9 cellular contexts compared by ENCODE assay signal in genomic region chr22:37266581-37267127, GRCh38. TPM values are rescaled to one million over a fixed set of nuclear protein-coding genes. Genes with fewer than 3 reads are reported as not detected.
DNase-seq lines count a peak whose midpoint lies in the region; ATAC-seq and TF ChIP-seq lines count a peak whose summit lies in the region.
"Had no signal": no experiment of that assay in that cellular context is flagged by ENCODE, and none has a peak within 500 bp of the region (broad histone marks: within the 10 kb centered on the region; RNA-seq: fewer than 3 reads in every experiment).

No MANE protein-coding gene starts in this region.

- DNase-seq in T-helper 2 cell treated with Interferon-gamma antibody and Interleukin-4, amounts not matched to agents 5 μg/mL and 100 μg/mL, for 36 hours (ENCODE audit: low spot score) = no peak
- no peak for DNase-seq in T-helper 2 cell
- DNase-seq in T-helper 17 cell = no peak
- no peak for DNase-seq in foreskin fibroblast
- DNase-seq in stimulated activated naive B cell treated with anti-CD40 and anti-IgM and Interleukin-4, amounts not matched to agents 10 μg/mL and 1 μg/mL and 100 μg/mL, for 72 hours = no peak
- DNase-seq in NCI-H1048 (lab: John Stamatoyannopoulos, UW) = no peak
- DNase-seq in left colon = no peak
- DNase-seq in HK-2 (ENCODE audit: unreplicated experiment) = no peak
- DNase-seq: NCI-H2029 had no signal

- peaks cover 7% of the 10 kb centered on the region for H3K36me3 Mint-ChIP-seq in T-helper 2 cell treated with Interferon-gamma antibody and Interleukin-4, amounts not matched to agents 5 μg/mL and 100 μg/mL, for 36 hours (ENCODE audit: low read depth)
- no peaks in the 10 kb centered on the region for H3K36me3 Mint-ChIP-seq in T-helper 17 cell (ENCODE audit: low read depth)
- peaks cover 0 to 4% of the 10 kb centered on the region in 2 donors for H3K36me3 Mint-ChIP-seq in stimulated activated naive B cell treated with anti-CD40 and anti-IgM and Interleukin-4, amounts not matched to agents 10 μg/mL and 1 μg/mL and 100 μg/mL, for 72 hours

- peak overlapping the region; percentile 68 for H3K4me3 Mint-ChIP-seq in T-helper 2 cell treated with Interferon-gamma antibody and Interleukin-4, amounts not matched to agents 5 μg/mL and 100 μg/mL, for 36 hours
- peak overlapping the region; percentile 88 for H3K4me3 Mint-ChIP-seq in T-helper 17 cell
- H3K4me3 Mint-ChIP-seq in stimulated activated naive B cell treated with anti-CD40 and anti-IgM and Interleukin-4, amounts not matched to agents 10 μg/mL and 1 μg/mL and 100 μg/mL, for 72 hours = peak overlapping the region; percentile 91 to 94

- peaks cover 4% of the 10 kb centered on the region for H3K27me3 Mint-ChIP-seq in T-helper 2 cell treated with Interferon-gamma antibody and Interleukin-4, amounts not matched to agents 5 μg/mL and 100 μg/mL, for 36 hours (ENCODE audit: low read depth)
- H3K27me3 Mint-ChIP-seq in T-helper 17 cell = no peaks in the 10 kb centered on the region
- H3K27me3 Mint-ChIP-seq in stimulated activated naive B cell treated with anti-CD40 and anti-IgM and Interleukin-4, amounts not matched to agents 10 μg/mL and 1 μg/mL and 100 μg/mL, for 72 hours = peaks cover 0 to 7% of the 10 kb centered on the region in 2 donors

- intact Hi-C loops in left colon (cut with DNase I, micrococcal nuclease) = no loop called here

- H3K9me3 ChIP-seq in T-helper 17 cell (ENCODE audit: control insufficient read depth, low read length, poor library complexity, severe bottlenecking) = no peaks in the 10 kb centered on the region

- peaks cover 17% of the 10 kb centered on the region for H3K9me3 Mint-ChIP-seq in T-helper 2 cell treated with Interferon-gamma antibody and Interleukin-4, amounts not matched to agents 5 μg/mL and 100 μg/mL, for 36 hours
- peaks cover 0 to 4% of the 10 kb centered on the region in 2 donors for H3K9me3 Mint-ChIP-seq in stimulated activated naive B cell treated with anti-CD40 and anti-IgM and Interleukin-4, amounts not matched to agents 10 μg/mL and 1 μg/mL and 100 μg/mL, for 72 hours

- peaks cover 33% of the 10 kb centered on the region for H3K4me1 Mint-ChIP-seq in T-helper 2 cell treated with Interferon-gamma antibody and Interleukin-4, amounts not matched to agents 5 μg/mL and 100 μg/mL, for 36 hours (ENCODE audit: low read depth)
- peaks cover 28% of the 10 kb centered on the region for H3K4me1 Mint-ChIP-seq in T-helper 17 cell
- peaks cover 26 to 38% of the 10 kb centered on the region in 2 donors for H3K4me1 Mint-ChIP-seq in stimulated activated naive B cell treated with anti-CD40 and anti-IgM and Interleukin-4, amounts not matched to agents 10 μg/mL and 1 μg/mL and 100 μg/mL, for 72 hours

- peak; percentile 5 for ATAC-seq in T-helper 17 cell
- peak; percentile 20 to 28 for ATAC-seq in stimulated activated naive B cell treated with anti-CD40 and anti-IgM and Interleukin-4, amounts not matched to agents 10 μg/mL and 1 μg/mL and 100 μg/mL, for 72 hours (replicated peaks)
- no peak for ATAC-seq in left colon

- peak overlapping the region; percentile 87 for H3K27ac Mint-ChIP-seq in T-helper 2 cell treated with Interferon-gamma antibody and Interleukin-4, amounts not matched to agents 5 μg/mL and 100 μg/mL, for 36 hours
- H3K27ac Mint-ChIP-seq in T-helper 17 cell = peak overlapping the region; percentile 96
- H3K27ac Mint-ChIP-seq in stimulated activated naive B cell treated with anti-CD40 and anti-IgM and Interleukin-4, amounts not matched to agents 10 μg/mL and 1 μg/mL and 100 μg/mL, for 72 hours = peak overlapping the region; percentile 97

- TF ChIP-seq CTCF in foreskin fibroblast (IDR thresholded peaks at IDR 0.05; ENCODE audit: low read depth, low read length) = no peak

- peak overlapping the region; percentile 50 to 58 for H3K4me3 ChIP-seq in foreskin fibroblast (ENCODE audit: low read depth in 1 of 2, low read length in 2 of 2)

RNA-seq across cellular contexts. Expression of gene CYTH4, which starts 15.7 kb away (rescaled TPM):
- total RNA-seq in T-helper 17 cell = 10 to 100 TPM; 89.5 to 98.7 TPM
- total RNA-seq in left colon = 10 to 100 TPM in 1 of 2 donors, 1 to 10 TPM in 1; 2.6 to 10.4 TPM

RNA-seq across cellular contexts. Expression of gene RAC2, which starts 22.6 kb away (rescaled TPM):
- 100 to 1,000 TPM; 297 to 478 TPM for total RNA-seq in T-helper 17 cell
- total RNA-seq in left colon = 10 to 100 TPM; 20.9 to 22.6 TPM

RNA-seq across cellular contexts. Expression of gene SSTR3, which starts 54.4 kb away (rescaled TPM):
- total RNA-seq in T-helper 17 cell (1 to 10 TPM in 1 of 2 donors, under 1 TPM in 1; 0.37 to 2.1 TPM), left colon (under 1 TPM in 1 of 2 donors, not detected in 1; 0.17 TPM)

Comparison
In these comparisons a context has a peak if more than half of its experiments do, and no peak if none do; other contexts are left out.
1. RNA of gene CYTH4, which starts 15.7 kb away (total RNA-seq): 89.5 to 98.7 TPM in T-helper 17 cell; 2.6 to 10.4 TPM in left colon; every median in the first group is over 4 times any median in the second.
2. RNA of gene RAC2, which starts 22.6 kb away (total RNA-seq): 297 to 478 TPM in T-helper 17 cell; 20.9 to 22.6 TPM in left colon; every median in the first group is over 10 times any median in the second.
3. Peak in every context shown above with its lines, with median percentiles within 50 percentile points of each other: H3K27ac Mint-ChIP-seq and H3K4me3 Mint-ChIP-seq.